In the genomic region with DNA sequence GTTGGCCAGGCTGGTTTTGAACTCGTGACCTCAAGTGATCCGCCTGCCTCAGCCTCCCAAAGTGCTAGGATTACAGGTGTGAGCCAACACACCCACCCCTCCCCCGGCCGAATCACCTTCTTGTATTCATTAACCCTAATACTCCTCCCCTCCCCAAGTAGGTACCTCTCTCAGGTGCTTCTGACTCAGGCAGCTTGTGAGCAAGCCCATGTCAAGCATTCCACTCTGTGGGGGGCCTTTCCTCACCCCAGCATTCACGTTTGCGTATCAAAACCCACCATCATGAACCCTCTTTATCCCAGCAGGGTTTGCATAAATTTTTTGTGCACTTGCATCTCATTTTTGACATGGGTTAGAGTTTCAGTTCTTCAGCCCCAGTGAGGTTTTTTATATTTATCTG, we compare ENCODE assay signal across 22 cellular contexts. TPM values are rescaled to one million over a fixed set of nuclear protein-coding genes. Genes with fewer than 3 reads are reported as not detected.
A peak's percentile ranks its signal among the peaks of the same experiment; 100 is the strongest.
DNase-seq lines count a peak whose midpoint lies in the region; ATAC-seq and TF ChIP-seq lines count a peak whose summit lies in the region.
"Had no signal": no experiment of that assay in that cellular context is flagged by ENCODE, and none has a peak within 500 bp of the region (broad histone marks: within the 10 kb centered on the region; RNA-seq: fewer than 3 reads in every experiment).

No MANE protein-coding gene starts in this region.

- H3K79me2 ChIP-seq in mesendoderm (ENCODE audit: control insufficient read depth, insufficient read depth, low read length) = no peaks in the 10 kb centered on the region

- ATAC-seq in HG03097 (IDR thresholded peaks at IDR 0.05; ENCODE audit: low FRiP score, unreplicated experiment) = no peak
- no peak for ATAC-seq in HG03135 (IDR thresholded peaks at IDR 0.05; ENCODE audit: unreplicated experiment)
- ATAC-seq in activated CD4-positive, alpha-beta T cell treated with anti-CD3 and anti-CD28 coated beads for 36 hours = no peak
- ATAC-seq: A549, HepG2 had no signal

- H3K27me3 ChIP-seq in HUES6 (ENCODE audit: control insufficient read depth, insufficient read depth, low read length) (no peaks in the 10 kb centered on the region), endodermal cell (ENCODE audit: control insufficient read depth, insufficient read depth, low read length, poor library complexity, severe bottlenecking) (no peaks in the 10 kb centered on the region), iPS DF 6.9 (ENCODE audit: control insufficient read depth, insufficient read depth, low read length) (no peaks in the 10 kb centered on the region), mesendoderm (ENCODE audit: insufficient read depth, low read length, poor library complexity) (no peaks in the 10 kb centered on the region)

- H3K4me2 ChIP-seq in mesendoderm (ENCODE audit: low read length) = no peak overlapping the region
- H3K4me2 ChIP-seq: A549, KMS-11 had no signal

- no peak overlapping the region for H3K18ac ChIP-seq in mesendoderm (ENCODE audit: low read length)

- POLR2A ChIA-PET in activated CD4-positive, alpha-beta T cell treated with anti-CD3 and anti-CD28 coated beads for 36 hours (lab: Charles Lee) = no interaction called here

- TF ChIP-seq CTCF in endodermal cell (conservative IDR thresholded peaks at IDR 0.05) = no peak
- no peak for TF ChIP-seq CTCF in type B pancreatic cell (conservative IDR thresholded peaks at IDR 0.05)

- no peak overlapping the region for H2BK120ac ChIP-seq in mesendoderm (ENCODE audit: low read depth, low read length)

- no peak overlapping the region for H2AK5ac ChIP-seq in mesendoderm (ENCODE audit: low read length)

- H3K27me3 Mint-ChIP-seq in endodermal cell (ENCODE audit: insufficient read depth) = no peaks in the 10 kb centered on the region
- H3K27me3 Mint-ChIP-seq in activated CD4-positive, alpha-beta T cell treated with anti-CD3 and anti-CD28 coated beads for 36 hours = peaks cover 19% of the 10 kb centered on the region
- no peaks in the 10 kb centered on the region for H3K27me3 Mint-ChIP-seq in type B pancreatic cell

- peak overlapping the region; percentile 64 for H3K27ac Mint-ChIP-seq in endodermal cell
- H3K27ac Mint-ChIP-seq in activated CD4-positive, alpha-beta T cell treated with anti-CD3 and anti-CD28 coated beads for 36 hours = no peak overlapping the region
- H3K27ac Mint-ChIP-seq in type B pancreatic cell = no peak overlapping the region
- H3K27ac Mint-ChIP-seq: CD4-positive, alpha-beta memory T cell; HFFc6 had no signal

- H3K4me3 Mint-ChIP-seq in endodermal cell (no peak overlapping the region), type B pancreatic cell (no peak overlapping the region)
- H3K4me3 Mint-ChIP-seq in activated CD4-positive, alpha-beta T cell treated with anti-CD3 and anti-CD28 coated beads for 36 hours = no peak overlapping the region
- H3K4me3 Mint-ChIP-seq: CD4-positive, alpha-beta memory T cell; HFFc6 had no signal

- H3K23ac ChIP-seq in mesendoderm (ENCODE audit: low read length) = no peak overlapping the region

- H3K4me1 Mint-ChIP-seq in endodermal cell (peaks cover 8% of the 10 kb centered on the region), type B pancreatic cell (ENCODE audit: unreplicated experiment) (no peaks in the 10 kb centered on the region)
- no peaks in the 10 kb centered on the region for H3K4me1 Mint-ChIP-seq in activated CD4-positive, alpha-beta T cell treated with anti-CD3 and anti-CD28 coated beads for 36 hours
- H3K4me1 Mint-ChIP-seq: CD4-positive, alpha-beta memory T cell had no signal

- H4K5ac ChIP-seq in mesendoderm (ENCODE audit: low read length) = no peak overlapping the region

- H3K9me3 Mint-ChIP-seq in endodermal cell (no peaks in the 10 kb centered on the region), type B pancreatic cell (no peaks in the 10 kb centered on the region)
- no peaks in the 10 kb centered on the region for H3K9me3 Mint-ChIP-seq in activated CD4-positive, alpha-beta T cell treated with anti-CD3 and anti-CD28 coated beads for 36 hours (ENCODE audit: low read depth)
- H3K9me3 Mint-ChIP-seq: CD4-positive, alpha-beta memory T cell; HFFc6 had no signal

- H3K9ac ChIP-seq in HUES6 (ENCODE audit: low read length) = no peak overlapping the region
- H3K9ac ChIP-seq in endodermal cell (ENCODE audit: extremely low read depth, low read length, poor library complexity, severe bottlenecking) = no peak overlapping the region
- H3K9ac ChIP-seq in mesendoderm (ENCODE audit: low read length) = no peak overlapping the region
- H3K9ac ChIP-seq: GM23248, KMS-11 had no signal

- H3K9me3 ChIP-seq in HUES6 (ENCODE audit: control insufficient read depth, insufficient read depth, low read depth, low read length) (no peaks in the 10 kb centered on the region), endodermal cell (ENCODE audit: control insufficient read depth, low read length) (no peaks in the 10 kb centered on the region), iPS DF 6.9 (ENCODE audit: control insufficient read depth, insufficient read depth, low read length) (no peaks in the 10 kb centered on the region)
- H3K9me3 ChIP-seq: A549, BE2C had no signal

- no peak overlapping the region for H3K4ac ChIP-seq in mesendoderm (ENCODE audit: low read depth, low read length)

- no peak overlapping the region for H3K56ac ChIP-seq in mesendoderm (ENCODE audit: low read length)

- H2BK15ac ChIP-seq in mesendoderm (replicated peaks; ENCODE audit: low read depth) = no peak overlapping the region

- no peaks in the 10 kb centered on the region for H3K36me3 Mint-ChIP-seq in endodermal cell (ENCODE audit: low read depth)
- H3K36me3 Mint-ChIP-seq in activated CD4-positive, alpha-beta T cell treated with anti-CD3 and anti-CD28 coated beads for 36 hours (ENCODE audit: low read depth) = no peaks in the 10 kb centered on the region
- H3K36me3 Mint-ChIP-seq in type B pancreatic cell = no peaks in the 10 kb centered on the region
- H3K36me3 Mint-ChIP-seq: CD4-positive, alpha-beta memory T cell had no signal

- H3K36me3 ChIP-seq in HUES6 (ENCODE audit: control insufficient read depth, insufficient read depth, low read length) (no peaks in the 10 kb centered on the region), endodermal cell (ENCODE audit: control insufficient read depth, insufficient read depth, low read length) (no peaks in the 10 kb centered on the region), iPS DF 6.9 (ENCODE audit: control insufficient read depth, insufficient read depth, low read length) (no peaks in the 10 kb centered on the region), mesendoderm (ENCODE audit: control insufficient read depth, insufficient read depth, low read length) (no peaks in the 10 kb centered on the region)
- H3K36me3 ChIP-seq: BE2C had no signal

- H3K4me1 ChIP-seq in HUES6 (ENCODE audit: control insufficient read depth, insufficient read depth, low read length) (peaks cover 12% of the 10 kb centered on the region), endodermal cell (ENCODE audit: control insufficient read depth, insufficient read depth, low read length) (no peaks in the 10 kb centered on the region), iPS DF 6.9 (ENCODE audit: control insufficient read depth, insufficient read depth, low read length) (no peaks in the 10 kb centered on the region), mesendoderm (ENCODE audit: control insufficient read depth, low read depth, low read length) (no peaks in the 10 kb centered on the region)
- H3K4me1 ChIP-seq: A549, BE2C had no signal

- WGBS in endodermal cell (ENCODE audit: insufficient coverage in 1 of 2, insufficient read length in 1 of 2), 2 experiments = 80 to 100% methylated on average over 2 to 6 of the region's 6 CpGs
- whole genome bisulfite sequencing in iPS DF 6.9 (ENCODE audit: insufficient coverage, insufficient read length) = no CpG with 5 or more reads among the region's 6 CpGs
- WGBS in mesendoderm (ENCODE audit: extremely low coverage, insufficient coverage, low lambda C conversion rate) = no CpG with 5 or more reads among the region's 6 CpGs

- no peak overlapping the region for H2BK5ac ChIP-seq in mesendoderm (ENCODE audit: low read length)

- peak overlapping the region; percentile 28; the same call in 1 of the 2 replicates for H3K27ac ChIP-seq in HUES6 (ENCODE audit: low read depth, low read length)
- H3K27ac ChIP-seq in endodermal cell (ENCODE audit: low read depth, low read length) = no peak overlapping the region
- no peak overlapping the region for H3K27ac ChIP-seq in iPS DF 6.9 (ENCODE audit: low read length)
- H3K27ac ChIP-seq in mesendoderm (ENCODE audit: low read depth, low read length) = no peak overlapping the region
- H3K27ac ChIP-seq: A549, C4-2B, GM23248, HL-60, KMS-11 had no signal

- H4K8ac ChIP-seq in mesendoderm (ENCODE audit: low read depth, low read length) = no peak overlapping the region

- intact Hi-C loops in activated CD4-positive, alpha-beta T cell treated with anti-CD3 and anti-CD28 coated beads for 36 hours (cut with DNase I, micrococcal nuclease) = no loop called here

- CTCF ChIA-PET in activated CD4-positive, alpha-beta T cell treated with anti-CD3 and anti-CD28 coated beads for 36 hours (lab: Charles Lee) = no interaction called here

- no peaks in the 10 kb centered on the region for H3K79me1 ChIP-seq in mesendoderm (ENCODE audit: low read length)

- DNase-seq in endodermal cell (peak; percentile 89), iPS DF 6.9 (ENCODE audit: low read depth, low spot score) (peak; percentile 70), mesendoderm (peak; percentile 65), type B pancreatic cell (ENCODE audit: extremely low spot score, unreplicated experiment) (no peak)
- no peak for DNase-seq in activated CD4-positive, alpha-beta T cell treated with anti-CD3 and anti-CD28 coated beads for 36 hours
- DNase-seq: BE2C; CD4-positive, alpha-beta memory T cell; COR-L47; DMS153; DMS79 treated with DMSO at 0.1 percent for 48 hours; EL; GM23248; HCEC 1CT; HFFc6 had no signal

- H3K4me3 ChIP-seq in HUES6 (ENCODE audit: low read depth, low read length) (0 out of 2 replicates have a peak overlapping the region, but pooled peaks have one; percentile 15), endodermal cell (ENCODE audit: low read length) (no peak overlapping the region), iPS DF 6.9 (ENCODE audit: low read length) (no peak overlapping the region), mesendoderm (ENCODE audit: low read length) (no peak overlapping the region)
- H3K4me3 ChIP-seq: A549, GM23248 had no signal

RNA-seq across cellular contexts. Expression of a gene that starts 23.6 kb away (rescaled TPM):
- 1 to 10 TPM; 8.9 to 9.7 TPM for total RNA-seq in endodermal cell
- polyA plus RNA-seq in endodermal cell (2013, experiment 1 of 2) = 11.9 TPM
- polyA plus RNA-seq in endodermal cell (2013, experiment 2 of 2) = 11.1 TPM
- 6.9 TPM for polyA plus RNA-seq in mesendoderm (2013, experiment 1 of 2)
- 6.2 TPM for polyA plus RNA-seq in mesendoderm (2013, experiment 2 of 2)
- total RNA-seq in activated CD4-positive, alpha-beta T cell treated with anti-CD3 and anti-CD28 coated beads for 36 hours = 10 to 100 TPM; 10.1 to 13.8 TPM
- total RNA-seq in type B pancreatic cell (ENCODE audit: low replicate concordance) = 7.8 and 10.5 TPM in 2 replicates

Comparison
In these comparisons a context has a peak if more than half of its experiments do, and no peak if none do; other contexts are left out.
1. DNase-seq: peak in endodermal cell (single experiment), iPS DF 6.9 (single experiment) and mesendoderm (single experiment); none in activated CD4-positive, alpha-beta T cell treated with anti-CD3 and anti-CD28 coated beads for 36 hours (single experiment) and type B pancreatic cell (single experiment).